Comparison of ENCODE assay signal across 8 cellular contexts in genomic region chr5:35924950-35925722, GRCh38. TPM values are rescaled to one million over a fixed set of nuclear protein-coding genes. Genes with fewer than 3 reads are reported as not detected.
DNase-seq lines count a peak whose midpoint lies in the region; ATAC-seq and TF ChIP-seq lines count a peak whose summit lies in the region.

No MANE protein-coding gene starts in this region.

- peaks cover 0 to 2% of the 10 kb centered on the region in 2 donors for H3K9me3 Mint-ChIP-seq in activated T-cell treated with anti-CD3 and anti-CD28 coated beads, Interleukin-2, amount 50 U/mL, for 72 hours

- intact Hi-C loops in PC-3 (cut with micrococcal nuclease), result loop anchor here (1.0 to 10.0 kb wide), 4 partner anchors 68 to 700 kb away; no protein-coding TSS in a partner anchor

- no peak overlapping the region for H4K91ac ChIP-seq in neuronal stem cell (ENCODE audit: low read depth, low read length, poor library complexity)

- H2AFZ ChIP-seq in PC-3 (ENCODE audit: low read length) (peak overlapping the region; percentile 59), fibroblast of lung (ENCODE audit: low read length) (peak overlapping the region; percentile 32), neuronal stem cell (ENCODE audit: low read length) (peak overlapping the region; percentile 37)

- in situ Hi-C loops in GM13976 (cut with MboI; ENCODE audit: low sequenced_read_pairs, unreplicated experiment), result loop anchor here (5.0 to 10.0 kb wide), 3 partner anchors 150 to 830 kb away; no protein-coding TSS in a partner anchor

- H3K18ac ChIP-seq in neuronal stem cell (ENCODE audit: low read length), result no peak overlapping the region

- H3K9ac ChIP-seq in PC-3 (ENCODE audit: low read length) (no peak overlapping the region), fibroblast of lung (ENCODE audit: insufficient read depth, low read length) (no peak overlapping the region), neuronal stem cell (ENCODE audit: low read depth, low read length, poor library complexity) (no peak overlapping the region)

- no peaks in the 10 kb centered on the region for H3K9me3 ChIP-seq in PC-3 (ENCODE audit: low read length)
- H3K9me3 ChIP-seq in fibroblast of lung (ENCODE audit: control insufficient read depth, insufficient read depth, low read depth, low read length), result no peaks in the 10 kb centered on the region
- H3K9me3 ChIP-seq in neuronal stem cell (replicated peaks in 1 of 2; ENCODE audit: control insufficient read depth in 2 of 2, insufficient read depth in 1 of 2, low read depth in 1 of 2, low read length in 2 of 2), result no peaks in the 10 kb centered on the region

- H3K4me1 ChIP-seq in PC-3 (ENCODE audit: insufficient read depth, low read length) (peaks cover 30% of the 10 kb centered on the region), fibroblast of lung (ENCODE audit: control insufficient read depth, extremely low read depth, insufficient read depth, low read length) (peaks cover 7% of the 10 kb centered on the region), neuronal stem cell (ENCODE audit: control insufficient read depth in 2 of 2, insufficient read depth in 1 of 2, low read depth in 1 of 2, low read length in 2 of 2) (no peaks in the 10 kb centered on the region)

- H3F3A ChIP-seq in PC-3 (ENCODE audit: low read length, unreplicated experiment), result peaks cover 3% of the 10 kb centered on the region

- peak; percentile 64 for ATAC-seq in HG03103 (IDR thresholded peaks at IDR 0.05; ENCODE audit: low read depth, unreplicated experiment)
- ATAC-seq in PC-3, result peak; percentile 82
- peak; percentile 87 to 89 for ATAC-seq in activated T-cell treated with anti-CD3 and anti-CD28 coated beads, Interleukin-2, amount 50 U/mL, for 72 hours (replicated peaks in 1 of 2)

- H3K79me2 ChIP-seq in PC-3 (ENCODE audit: low read length) (no peaks in the 10 kb centered on the region), fibroblast of lung (ENCODE audit: control insufficient read depth, insufficient read depth, low read length) (no peaks in the 10 kb centered on the region)

- H3K9me2 ChIP-seq in PC-3 (replicated peaks; ENCODE audit: low read length), result no peaks in the 10 kb centered on the region

- no peak overlapping the region for H3K23ac ChIP-seq in neuronal stem cell (ENCODE audit: low read depth, low read length, poor library complexity)

- H2BK5ac ChIP-seq in neuronal stem cell (ENCODE audit: low read length), result no peak overlapping the region

- TF ChIP-seq CTCF in GM13976 (IDR thresholded peaks at IDR 0.05; ENCODE audit: borderline replicate concordance, control extremely low read depth, extremely low read depth, insufficient read depth, missing control alignments) (peak; percentile 93), PC-3 (conservative IDR thresholded peaks at IDR 0.05; ENCODE audit: low read depth, low read length) (peak; percentile 97), fibroblast of lung (conservative IDR thresholded peaks at IDR 0.05 in 1 of 2, IDR thresholded peaks at IDR 0.05 in 1 of 2; ENCODE audit: low read depth in 1 of 2, low read length in 2 of 2) (peak; percentile 77)

- peak overlapping the region; percentile 83 for H3K27ac Mint-ChIP-seq in activated T-cell treated with anti-CD3 and anti-CD28 coated beads, Interleukin-2, amount 50 U/mL, for 72 hours

- H2BK12ac ChIP-seq in neuronal stem cell (ENCODE audit: low read length), result no peak overlapping the region

- peaks cover 4% of the 10 kb centered on the region in 2 donors for H3K36me3 Mint-ChIP-seq in activated T-cell treated with anti-CD3 and anti-CD28 coated beads, Interleukin-2, amount 50 U/mL, for 72 hours (ENCODE audit: insufficient read depth in 2 of 2)

- peak overlapping the region; percentile 33 for H3K27ac ChIP-seq in PC-3 (ENCODE audit: low read length)
- peak overlapping the region; percentile 34 for H3K27ac ChIP-seq in fibroblast of lung (ENCODE audit: insufficient read depth, low read length)
- H3K27ac ChIP-seq in neuronal stem cell (replicated peaks; ENCODE audit: low read length), result no peak overlapping the region
- no peak overlapping the region for H3K27ac ChIP-seq in substantia nigra (ENCODE audit: low read depth, low read length, poor library complexity, severe bottlenecking)

- H3K79me1 ChIP-seq in neuronal stem cell (ENCODE audit: low read depth, low read length), result no peaks in the 10 kb centered on the region

- H3K4me1 Mint-ChIP-seq in activated T-cell treated with anti-CD3 and anti-CD28 coated beads, Interleukin-2, amount 50 U/mL, for 72 hours (ENCODE audit: low read depth), result peaks cover 68% of the 10 kb centered on the region

- H2AK5ac ChIP-seq in neuronal stem cell (ENCODE audit: low read depth, low read length), result no peak overlapping the region

- H3K27me3 Mint-ChIP-seq in activated T-cell treated with anti-CD3 and anti-CD28 coated beads, Interleukin-2, amount 50 U/mL, for 72 hours (ENCODE audit: low read depth), result peaks cover 6% of the 10 kb centered on the region

- H3K4ac ChIP-seq in neuronal stem cell (ENCODE audit: low read length), result no peak overlapping the region

- H4K8ac ChIP-seq in neuronal stem cell (ENCODE audit: low read depth, low read length), result no peak overlapping the region

- peak; percentile 53 for DNase-seq in 8988T
- DNase-seq in GM13976 (ENCODE audit: low spot score), result peak; percentile 75
- peak; percentile 85 for DNase-seq in PC-3
- DNase-seq in activated T-cell treated with anti-CD3 and anti-CD28 coated beads, Interleukin-2, amount 50 U/mL, for 72 hours, result peak; percentile 86 to 89
- DNase-seq in fibroblast of lung (ENCODE audit: low read depth in 2 of 2), result peak; percentile 62 to 65
- DNase-seq in neuronal stem cell (ENCODE audit: low spot score), result peak; percentile 48
- peak in 43 of 49 donors; percentile 5 to 73 (median 42) for DNase-seq in substantia nigra (lab: John Stamatoyannopoulos, UW)

- no peak overlapping the region for H2BK120ac ChIP-seq in neuronal stem cell (ENCODE audit: low read depth, low read length)

- CTCF ChIA-PET in PC-3 (lab: Charles Lee), result interaction anchor here (0.5 to 3.9 kb wide), 7 partner anchors 63 to 1179 kb away, joined by 3 to 51 read pairs (median 3); no protein-coding TSS in a partner anchor

- no peak overlapping the region for H2BK15ac ChIP-seq in neuronal stem cell (ENCODE audit: low read length)

- no CpG with 5 or more reads among the region's 21 CpGs for WGBS in neuronal stem cell (ENCODE audit: extremely low coverage in 2 of 2, insufficient read length in 2 of 2, insufficient replicate concordance in 1 of 2), 2 donors

- H4K20me1 ChIP-seq in PC-3 (ENCODE audit: low read length) (no peaks in the 10 kb centered on the region), fibroblast of lung (ENCODE audit: control insufficient read depth, extremely low read depth, insufficient read depth, low read length) (no peaks in the 10 kb centered on the region)

- H3K4me3 ChIP-seq in PC-3 (ENCODE audit: low read length) (peak overlapping the region; percentile 40), fibroblast of lung (replicated peaks in 1 of 4; ENCODE audit: control extremely low read depth in 1 of 4, insufficient read depth in 1 of 4, low read depth in 3 of 4, low read length in 4 of 4) (peak overlapping the region in 2 of 4 experiments; percentile 19 to 29), neuronal stem cell (ENCODE audit: low read length in 2 of 2) (no peak overlapping the region)

- POLR2A ChIA-PET in PC-3 (lab: Charles Lee; ENCODE audit: unreplicated experiment), result interaction anchor here (1.0 kb wide), 1 partner anchor 66 kb away, joined by 3 read pairs; no protein-coding TSS in a partner anchor

- H3K14ac ChIP-seq in neuronal stem cell (ENCODE audit: low read length), result no peak overlapping the region

- no peaks in the 10 kb centered on the region; the same call in 1 of the 2 replicates for H3K36me3 ChIP-seq in PC-3 (ENCODE audit: low read depth, low read length)
- H3K36me3 ChIP-seq in fibroblast of lung (ENCODE audit: control insufficient read depth, insufficient read depth, low read length), result no peaks in the 10 kb centered on the region
- H3K36me3 ChIP-seq in neuronal stem cell (replicated peaks in 1 of 2; ENCODE audit: control insufficient read depth in 2 of 2, insufficient read depth in 2 of 2, low read length in 2 of 2), result no peaks in the 10 kb centered on the region

- peaks cover 9% of the 10 kb centered on the region for H3K27me3 ChIP-seq in PC-3 (ENCODE audit: low read length)
- H3K27me3 ChIP-seq in fibroblast of lung (ENCODE audit: control insufficient read depth, insufficient read depth, low read length), result no peaks in the 10 kb centered on the region
- H3K27me3 ChIP-seq in neuronal stem cell (ENCODE audit: control insufficient read depth in 3 of 3, insufficient read depth in 3 of 3, low read depth in 1 of 3, low read length in 3 of 3), result peaks cover 0 to 18% (median 5%) of the 10 kb centered on the region in 3 experiments

- peak overlapping the region; percentile 82 to 85 for H3K4me3 Mint-ChIP-seq in activated T-cell treated with anti-CD3 and anti-CD28 coated beads, Interleukin-2, amount 50 U/mL, for 72 hours

- peak overlapping the region; percentile 70 for H3K4me2 ChIP-seq in PC-3 (ENCODE audit: low read length)
- peak overlapping the region; percentile 39 for H3K4me2 ChIP-seq in fibroblast of lung (ENCODE audit: extremely low read depth, insufficient read depth, low read length)
- no peak overlapping the region for H3K4me2 ChIP-seq in neuronal stem cell (ENCODE audit: insufficient read depth, low read length, poor library complexity, severe bottlenecking)

- no TSS peak for BruUV-seq in PC-3 (replicated peaks; lab: Mats Ljungman, UMichigan)

RNA-seq across cellular contexts. Expression of gene CAPSL, which starts 13.3 kb away (rescaled TPM):
- total RNA-seq in PC-3 (2014; rRNA removed) (0.11 TPM in 1 of 2 replicates, not detected in the other), fibroblast of lung (0.33 TPM in 1 of 2 replicates, not detected in the other)
- total RNA-seq in activated T-cell treated with anti-CD3 and anti-CD28 coated beads, Interleukin-2, amount 50 U/mL, for 72 hours, result 1 to 10 TPM; 1.3 to 2.3 TPM
- 0.73 and 0.96 TPM in 2 replicates for polyA plus RNA-seq in fibroblast of lung
- polyA plus RNA-seq in fibroblast of lung (2012), result 0.42 and 0.44 TPM in 2 replicates
- not detected in 2 replicates for polyA minus RNA-seq in fibroblast of lung (ENCODE audit: low replicate concordance)
- polyA plus RNA-seq in neuronal stem cell (2013, experiment 1 of 2), result 0.06 TPM
- polyA plus RNA-seq in neuronal stem cell (2013, experiment 2 of 2), result not detected

Comparison
In these comparisons a context has a peak if more than half of its experiments do, and no peak if none do; other contexts are left out.
1. H3K27ac ChIP-seq: peak in PC-3 (single experiment) and fibroblast of lung (single experiment); none in neuronal stem cell (single experiment) and substantia nigra (single experiment).
2. Peak in every context shown above with its lines, with median percentiles within 50 percentile points of each other: DNase-seq, CTCF ChIP-seq, ATAC-seq and H2AFZ ChIP-seq.